ENCODE assay signal across 8 cellular contexts in genomic region chr5:59188415-59189225, GRCh38.
DNase-seq lines count a peak whose midpoint lies in the region; ATAC-seq and TF ChIP-seq lines count a peak whose summit lies in the region.

No MANE protein-coding gene starts in this region.

- no peaks in the 10 kb centered on the region for H3K9me3 ChIP-seq in IMR-90 (ENCODE audit: control insufficient read depth, insufficient read depth, low read length)

- H2BK15ac ChIP-seq in IMR-90 (ENCODE audit: low read depth, low read length): no peak overlapping the region

- peak overlapping the region; percentile 91 for H3K4me2 ChIP-seq in IMR-90 (ENCODE audit: low read depth, low read length)

- no peak overlapping the region for H3K27ac Mint-ChIP-seq in activated T-helper 17 cell treated with anti-CD3 and anti-CD28 coated beads, Interleukin-2, amount 50 U/mL, for 72 hours
- no peak overlapping the region for H3K27ac Mint-ChIP-seq in nephron progenitor cell
- peak overlapping the region in 1 of 2 donors; percentile 19 for H3K27ac Mint-ChIP-seq in stimulated activated naive CD8-positive, alpha-beta T cell treated with anti-CD3 and anti-CD28 coated beads, Interleukin-15, amount 100 ng/mL, for 72 hours

- no peak for TF ChIP-seq POLR2A in IMR-90 (IDR thresholded peaks at IDR 0.05; ENCODE audit: low read depth, low read length)

- TF ChIP-seq CTCF in C4-2B (conservative IDR thresholded peaks at IDR 0.05) (peak; percentile 84), IMR-90 (conservative IDR thresholded peaks at IDR 0.05; ENCODE audit: low read depth, low read length) (peak; percentile 86), nephron progenitor cell (IDR thresholded peaks at IDR 0.05) (peak; percentile 87)

- DNase-seq in IMR-90 (peak; percentile 70), RPMI7951 (ENCODE audit: low read depth) (peak; percentile 63), fibroblast of peridontal ligament (ENCODE audit: extremely low read depth) (peak; percentile 72), nephron progenitor cell (peak; percentile 73)
- DNase-seq in stimulated activated naive CD8-positive, alpha-beta T cell treated with anti-CD3 and anti-CD28 coated beads, Interleukin-15, amount 100 ng/mL, for 72 hours: peak; percentile 48 to 54

- CTCF ChIA-PET in IMR-90 (lab: Yijun Ruan, JAX): interaction anchor here (0.6 to 3.4 kb wide), 19 partner anchors 8 to 613 kb away, joined by 3 to 27 read pairs (median 4); no protein-coding TSS in a partner anchor

- H3K9ac ChIP-seq in IMR-90 (ENCODE audit: low read depth, low read length): 0 out of 2 replicates have a peak overlapping the region, but pooled peaks have one; percentile 38

- dilution Hi-C loops in IMR-90 (cut with HindIII; ENCODE audit: low sequenced_read_pairs, unreplicated experiment): loop anchor here (25.0 kb wide), 1 partner anchor 174 kb away; no protein-coding TSS in a partner anchor

- H3K4ac ChIP-seq in IMR-90 (ENCODE audit: low read depth, low read length): no peak overlapping the region

- peak overlapping the region; percentile 71 for H2AFZ ChIP-seq in IMR-90 (replicated peaks; ENCODE audit: low read length, poor library complexity)

- ATAC-seq in GM19455 (IDR thresholded peaks at IDR 0.05; ENCODE audit: unreplicated experiment) (peak; percentile 70), IMR-90 (ENCODE audit: low read depth) (peak; percentile 88)
- ATAC-seq in activated T-helper 17 cell treated with anti-CD3 and anti-CD28 coated beads, Interleukin-2, amount 50 U/mL, for 72 hours (replicated peaks): peak; percentile 70
- peak; percentile 76 for ATAC-seq in stimulated activated naive CD8-positive, alpha-beta T cell treated with anti-CD3 and anti-CD28 coated beads, Interleukin-15, amount 100 ng/mL, for 72 hours

- no peaks in the 10 kb centered on the region for H3K36me3 ChIP-seq in IMR-90 (ENCODE audit: control insufficient read depth, insufficient read depth, low read length)

- peaks cover 5% of the 10 kb centered on the region for H3K4me1 Mint-ChIP-seq in activated T-helper 17 cell treated with anti-CD3 and anti-CD28 coated beads, Interleukin-2, amount 50 U/mL, for 72 hours
- peaks cover 47% of the 10 kb centered on the region for H3K4me1 Mint-ChIP-seq in nephron progenitor cell
- peaks cover 8% of the 10 kb centered on the region for H3K4me1 Mint-ChIP-seq in stimulated activated naive CD8-positive, alpha-beta T cell treated with anti-CD3 and anti-CD28 coated beads, Interleukin-15, amount 100 ng/mL, for 72 hours

- H3K4me3 ChIP-seq in IMR-90 (ENCODE audit: insufficient read depth, low read depth, low read length): no peak overlapping the region

- H2BK20ac ChIP-seq in IMR-90 (ENCODE audit: low read depth, low read length): no peak overlapping the region

- no peaks in the 10 kb centered on the region for H3K79me1 ChIP-seq in IMR-90 (ENCODE audit: low read depth in 1 of 2, low read length in 2 of 2)

- H3K27me3 Mint-ChIP-seq in activated T-helper 17 cell treated with anti-CD3 and anti-CD28 coated beads, Interleukin-2, amount 50 U/mL, for 72 hours: peaks cover 24% of the 10 kb centered on the region
- H3K27me3 Mint-ChIP-seq in nephron progenitor cell (ENCODE audit: low read depth, poor library complexity): no peaks in the 10 kb centered on the region
- peaks cover 24% of the 10 kb centered on the region for H3K27me3 Mint-ChIP-seq in stimulated activated naive CD8-positive, alpha-beta T cell treated with anti-CD3 and anti-CD28 coated beads, Interleukin-15, amount 100 ng/mL, for 72 hours

- H3K27ac ChIP-seq in C4-2B (no peak overlapping the region), IMR-90 (ENCODE audit: insufficient read depth, low read length) (no peak overlapping the region)

- POLR2A ChIA-PET in IMR-90 (lab: Charles Lee; ENCODE audit: unreplicated experiment): interaction anchor here (0.7 kb wide), 1 partner anchor 156 kb away, joined by 8 read pairs; no protein-coding TSS in a partner anchor

- no TSS peak for BruUV-seq in IMR-90 (replicated peaks; lab: Mats Ljungman, UMichigan)

- H3K4me1 ChIP-seq in IMR-90 (ENCODE audit: control insufficient read depth, insufficient read depth, low read length): no peaks in the 10 kb centered on the region

- no CpG with 5 or more reads among the region's 16 CpGs for WGBS in IMR-90 (ENCODE audit: extremely low coverage in 2 of 2, insufficient read length in 1 of 2), 2 experiments

- H4K91ac ChIP-seq in IMR-90 (ENCODE audit: insufficient read depth, low read depth, low read length): no peak overlapping the region

- no peaks in the 10 kb centered on the region for H3K36me3 Mint-ChIP-seq in activated T-helper 17 cell treated with anti-CD3 and anti-CD28 coated beads, Interleukin-2, amount 50 U/mL, for 72 hours (ENCODE audit: low read depth)
- no peaks in the 10 kb centered on the region for H3K36me3 Mint-ChIP-seq in nephron progenitor cell (ENCODE audit: low read depth)

- H2BK5ac ChIP-seq in IMR-90 (ENCODE audit: low read depth, low read length, poor library complexity, severe bottlenecking): no peak overlapping the region

- no peak overlapping the region for H3K4me3 Mint-ChIP-seq in activated T-helper 17 cell treated with anti-CD3 and anti-CD28 coated beads, Interleukin-2, amount 50 U/mL, for 72 hours
- H3K4me3 Mint-ChIP-seq in nephron progenitor cell: peak overlapping the region; percentile 73
- H3K4me3 Mint-ChIP-seq in stimulated activated naive CD8-positive, alpha-beta T cell treated with anti-CD3 and anti-CD28 coated beads, Interleukin-15, amount 100 ng/mL, for 72 hours: peak overlapping the region; percentile 7 to 56

- intact Hi-C loops in IMR-90 (cut with micrococcal nuclease): loop anchor here (1.0 to 5.0 kb wide), 8 partner anchors 151 to 612 kb away; no protein-coding TSS in a partner anchor

- H3K27me3 ChIP-seq in IMR-90 (ENCODE audit: control insufficient read depth, insufficient read depth, low read length): no peaks in the 10 kb centered on the region

- H3K14ac ChIP-seq in IMR-90 (replicated peaks; ENCODE audit: low read depth, low read length): no peak overlapping the region

- H2AK5ac ChIP-seq in IMR-90 (ENCODE audit: low read depth, low read length): no peak overlapping the region

- H3K9me1 ChIP-seq in IMR-90 (ENCODE audit: insufficient read depth, low read length): 0 out of 2 replicates have a peak, but pooled peaks cover 1% of the 10 kb centered on the region

- H2BK120ac ChIP-seq in IMR-90 (ENCODE audit: low read depth, low read length): no peak overlapping the region

- no peaks in the 10 kb centered on the region for H4K20me1 ChIP-seq in IMR-90 (ENCODE audit: insufficient read depth, low read length)

- H3K18ac ChIP-seq in IMR-90 (ENCODE audit: low read depth, low read length): no peak overlapping the region

- H2AK9ac ChIP-seq in IMR-90 (replicated peaks; ENCODE audit: low read depth, low read length, poor library complexity): no peak overlapping the region

- peak; percentile 92 for TF ChIP-seq RAD21 in IMR-90 (IDR thresholded peaks at IDR 0.05; ENCODE audit: low read length)

- in situ Hi-C loops in IMR-90 (cut with MboI; ENCODE audit: low sequenced_read_pairs): loop anchor here (10.0 kb wide), 1 partner anchor 486 kb away; no protein-coding TSS in a partner anchor

- H3K9me3 Mint-ChIP-seq in activated T-helper 17 cell treated with anti-CD3 and anti-CD28 coated beads, Interleukin-2, amount 50 U/mL, for 72 hours: no peaks in the 10 kb centered on the region
- no peaks in the 10 kb centered on the region for H3K9me3 Mint-ChIP-seq in nephron progenitor cell
- H3K9me3 Mint-ChIP-seq in stimulated activated naive CD8-positive, alpha-beta T cell treated with anti-CD3 and anti-CD28 coated beads, Interleukin-15, amount 100 ng/mL, for 72 hours: no peaks in the 10 kb centered on the region

- H4K8ac ChIP-seq in IMR-90 (ENCODE audit: low read depth in 2 of 2, low read length in 2 of 2): no peak overlapping the region

- no peak overlapping the region for H3K56ac ChIP-seq in IMR-90 (ENCODE audit: extremely low read depth, insufficient read depth, low read length)

- no peak overlapping the region for H3K23ac ChIP-seq in IMR-90 (ENCODE audit: low read depth, low read length)

- H4K5ac ChIP-seq in IMR-90 (ENCODE audit: low read depth, low read length): no peak overlapping the region

TF ChIP-seq in IMR-90, 13 proteins besides CTCF, POLR2A, EP300 and RAD21:
- TF ChIP-seq RCOR1 (IDR thresholded peaks at IDR 0.05; ENCODE audit: insufficient replicate concordance, low read length): no peak
- peak; percentile 72 for TF ChIP-seq SMC3 (IDR thresholded peaks at IDR 0.05; ENCODE audit: low read depth, low read length)
